In the genomic region with DNA sequence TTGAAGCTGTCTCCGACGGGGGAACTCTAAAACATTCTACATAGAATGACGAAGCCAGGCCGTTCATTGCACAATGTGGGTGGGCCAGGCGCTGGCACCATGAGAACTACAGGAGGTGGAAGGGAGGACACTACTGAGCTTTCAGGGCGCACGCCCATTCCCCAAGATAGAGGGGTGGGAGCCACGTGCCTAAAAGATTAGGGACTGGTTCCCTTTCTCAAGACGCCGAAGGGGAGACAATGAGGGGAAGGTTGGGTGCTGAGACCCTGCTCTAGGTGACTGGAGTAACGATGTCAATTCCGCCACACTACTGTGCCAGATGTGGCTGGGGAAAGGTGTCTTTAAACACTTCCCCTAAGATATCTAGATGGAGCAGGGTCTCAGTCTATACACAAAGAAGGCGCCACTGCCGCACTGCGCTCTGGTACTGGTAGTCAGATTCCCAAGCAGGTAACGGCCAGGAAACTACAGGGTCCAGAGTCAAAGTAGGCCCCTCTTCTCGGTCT, we compare ENCODE assay signal across 8 cellular contexts. TPM values are rescaled to one million over a fixed set of nuclear protein-coding genes. Genes with fewer than 3 reads are reported as not detected.
A peak's percentile ranks its signal among the peaks of the same experiment; 100 is the strongest.
DNase-seq lines count a peak whose midpoint lies in the region; ATAC-seq and TF ChIP-seq lines count a peak whose summit lies in the region.

No MANE protein-coding gene starts in this region.

- H3K4me1 Mint-ChIP-seq in naive B cell: peaks cover 45 to 61% (median 55%) of the 10 kb centered on the region in 3 donors

- in situ Hi-C loops in SK-MEL-5 (cut with HindIII; ENCODE audit: low pct_unique_long_range_greater_than_20kb, low sequenced_read_pairs): no loop called here

- peak overlapping the region; percentile 95 for H3K27ac ChIP-seq in C4-2B

- peak overlapping the region; percentile 99 to 100 (median 100) for H3K27ac Mint-ChIP-seq in naive B cell

- H3K4me3 ChIP-seq in H7 (ENCODE audit: insufficient read depth, low read depth, low read length) (peak overlapping the region; percentile 100), epithelial cell of proximal tubule (ENCODE audit: low read depth, low read length) (peak overlapping the region; percentile 100)

- H3K27me3 Mint-ChIP-seq in naive B cell: no peaks in the 10 kb centered on the region

- no peaks in the 10 kb centered on the region for H3K27me3 ChIP-seq in H7 (ENCODE audit: control insufficient read depth, insufficient read depth, low read length)

- H3K36me3 ChIP-seq in H7 (replicated peaks; ENCODE audit: control insufficient read depth, insufficient read depth, low read length): no peaks in the 10 kb centered on the region

- H3K9me3 Mint-ChIP-seq in naive B cell: peaks cover 0 to 5% (median 0%) of the 10 kb centered on the region in 7 donors

- peak overlapping the region; percentile 97 to 100 (median 100) for H3K4me3 Mint-ChIP-seq in naive B cell

- DNase-seq in H7 (peak; percentile 40), SK-MEL-5 (ENCODE audit: low read depth, low spot score) (peak; percentile 8), epithelial cell of proximal tubule (ENCODE audit: low read depth) (no peak), naive B cell (no peak), foreskin melanocyte (no peak), DMS79 (lab: John Stamatoyannopoulos, UW) (no peak)

- TF ChIP-seq CTCF in C4-2B (conservative IDR thresholded peaks at IDR 0.05) (no peak), epithelial cell of proximal tubule (conservative IDR thresholded peaks at IDR 0.05; ENCODE audit: low read depth, low read length) (no peak)

- ATAC-seq in naive B cell (ENCODE audit: low read depth in 2 of 2): no peak
- ATAC-seq in HG02938 (IDR thresholded peaks at IDR 0.05; ENCODE audit: unreplicated experiment): no peak

- peaks cover 0 to 8% of the 10 kb centered on the region in 2 donors for H3K36me3 Mint-ChIP-seq in naive B cell

RNA-seq across cellular contexts. Expression of a gene that starts 0.8 kb away (rescaled TPM):
- total RNA-seq in H7 (2014; rRNA removed; shearing (Covaris generic)): 427 and 596 TPM in 2 replicates
- 267 and 294 TPM in 2 replicates for total RNA-seq in SK-MEL-5 (2014; rRNA removed; shearing (Covaris generic))
- 131 and 174 TPM in 2 replicates for polyA plus RNA-seq in SK-MEL-5 (2015; cell fraction: cytosol; rRNA removed)
- polyA plus RNA-seq in SK-MEL-5 (2015; cell fraction: nucleus; rRNA removed): 145 and 175 TPM in 2 replicates
- 294 and 312 TPM in 2 replicates for total RNA-seq in epithelial cell of proximal tubule
- 100 to 1,000 TPM; 313 to 339 (median 320) TPM for polyA plus RNA-seq in naive B cell (ENCODE audit: low read depth in 6 of 6)

RNA-seq across cellular contexts. Expression of a gene that starts 23.5 kb away (rescaled TPM):
- total RNA-seq in H7 (2014; rRNA removed; shearing (Covaris generic)): 105 and 123 TPM in 2 replicates
- total RNA-seq in SK-MEL-5 (2014; rRNA removed; shearing (Covaris generic)): 48.1 and 54.0 TPM in 2 replicates
- 34.4 and 57.1 TPM in 2 replicates for polyA plus RNA-seq in SK-MEL-5 (2015; cell fraction: cytosol; rRNA removed)
- 35.3 and 39.9 TPM in 2 replicates for polyA plus RNA-seq in SK-MEL-5 (2015; cell fraction: nucleus; rRNA removed)
- 34.8 and 56.6 TPM in 2 replicates for total RNA-seq in epithelial cell of proximal tubule
- 10 to 100 TPM; 29.1 to 44.2 (median 36.3) TPM for polyA plus RNA-seq in naive B cell (ENCODE audit: low read depth in 6 of 6)

RNA-seq across cellular contexts. Expression of a gene that starts 40.4 kb away (rescaled TPM):
- total RNA-seq in H7 (2014; rRNA removed; shearing (Covaris generic)): 104 and 108 TPM in 2 replicates
- 69.2 and 70.4 TPM in 2 replicates for total RNA-seq in SK-MEL-5 (2014; rRNA removed; shearing (Covaris generic))
- 30.3 and 38.8 TPM in 2 replicates for polyA plus RNA-seq in SK-MEL-5 (2015; cell fraction: cytosol; rRNA removed)
- 13.3 and 13.7 TPM in 2 replicates for polyA plus RNA-seq in SK-MEL-5 (2015; cell fraction: nucleus; rRNA removed)
- 79.4 and 92.3 TPM in 2 replicates for total RNA-seq in epithelial cell of proximal tubule
- 10 to 100 TPM; 36.5 to 53.8 (median 46.8) TPM for polyA plus RNA-seq in naive B cell (ENCODE audit: low read depth in 6 of 6)

Comparison
In these comparisons a context has a peak if more than half of its experiments do, and no peak if none do; other contexts are left out.
1. DNase-seq: peak in H7 (single experiment) and SK-MEL-5 (single experiment); none in epithelial cell of proximal tubule (single experiment), naive B cell (single experiment), foreskin melanocyte (single experiment) and DMS79 (single experiment).